In the genomic region with DNA sequence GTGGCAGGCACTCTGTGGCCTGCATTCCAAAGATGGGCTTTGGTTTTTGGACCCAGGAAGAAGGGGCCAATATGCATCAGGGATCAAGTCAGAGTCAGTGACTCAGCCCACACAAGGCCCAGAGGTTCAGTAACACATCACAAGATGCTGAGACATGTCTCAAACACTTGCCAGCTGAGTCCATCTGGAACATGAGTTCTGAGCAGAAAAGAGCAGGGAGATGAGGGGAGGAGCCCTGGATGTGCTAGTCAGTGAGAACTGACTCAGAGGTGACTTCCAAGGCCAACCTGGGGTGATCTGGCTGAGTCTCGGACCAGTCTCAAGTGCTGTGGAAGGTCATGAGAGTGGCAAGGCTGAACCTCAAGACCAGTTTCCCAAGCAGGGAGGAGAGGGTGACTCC, we compare ENCODE assay signal across 8 cellular contexts.
DNase-seq lines count a peak whose midpoint lies in the region; ATAC-seq and TF ChIP-seq lines count a peak whose summit lies in the region.

No MANE protein-coding gene starts in this region.

- H3K27ac ChIP-seq in left ventricle myocardium inferior (replicated peaks) (peak overlapping the region; percentile 74), skin epidermis (peak overlapping the region in 16 of 21 experiments; percentile 13 to 88 (median 62))

- DNase-seq in GOT3 (lab: John Stamatoyannopoulos, UW) (peak; percentile 10), amniotic stem cell (lab: John Stamatoyannopoulos, UW) (peak; percentile 96), left ventricle myocardium inferior (peak; percentile 67), Ammon's horn (ENCODE audit: low spot score) (no peak), activated T-cell treated with anti-CD3 and anti-CD28 coated beads for 4 hours (no peak), NCI-H526 (lab: John Stamatoyannopoulos, UW) (no peak)

- H3K9me3 ChIP-seq in left ventricle myocardium inferior (replicated peaks) = no peaks in the 10 kb centered on the region

- intact Hi-C loops in left ventricle myocardium inferior (cut with micrococcal nuclease) = no loop called here

- ATAC-seq in GM18517 (IDR thresholded peaks at IDR 0.05; ENCODE audit: unreplicated experiment) = no peak

- H3K4me3 ChIP-seq in left ventricle myocardium inferior = no peak overlapping the region
- no peak overlapping the region for H3K4me3 ChIP-seq in skin epidermis

- H3K4me1 ChIP-seq in left ventricle myocardium inferior = peaks cover 22% of the 10 kb centered on the region

- no peaks in the 10 kb centered on the region for H3K27me3 ChIP-seq in left ventricle myocardium inferior (ENCODE audit: low read depth)

- TF ChIP-seq CTCF in left ventricle myocardium inferior (IDR thresholded peaks at IDR 0.05; ENCODE audit: borderline replicate concordance) = no peak

- no peaks in the 10 kb centered on the region for H3K36me3 ChIP-seq in left ventricle myocardium inferior

Comparison
In these comparisons a context has a peak if more than half of its experiments do, and no peak if none do; other contexts are left out.
1. DNase-seq: peak in GOT3 (single experiment), amniotic stem cell (single experiment) and left ventricle myocardium inferior (single experiment); none in Ammon's horn (single experiment), activated T-cell treated with anti-CD3 and anti-CD28 coated beads for 4 hours (single experiment) and NCI-H526 (0 of 2).